In genomic region chr3:37097776-37098175, GRCh38 we compare ENCODE assay signal across 26 cellular contexts.
A peak's percentile ranks its signal among the peaks of the same experiment; 100 is the strongest.
DNase-seq lines count a peak whose midpoint lies in the region; ATAC-seq, FAIRE-seq and TF ChIP-seq lines count a peak whose summit lies in the region.
"Had no signal": no experiment of that assay in that cellular context is flagged by ENCODE, and none has a peak within 500 bp of the region (broad histone marks: within the 10 kb centered on the region; RNA-seq: fewer than 3 reads in every experiment).

No MANE protein-coding gene starts in this region.

- peak overlapping the region; percentile 40 for H2BK5ac ChIP-seq in IMR-90 (ENCODE audit: low read depth, low read length, poor library complexity, severe bottlenecking)

- H3K4me1 Mint-ChIP-seq in stimulated activated effector memory CD8-positive, alpha-beta T cell treated with anti-CD3 and anti-CD28 coated beads, Interleukin-12 subunit alpha, Interleukin-12 subunit beta, amount 100 ng/mL, for 72 hours: no peaks in the 10 kb centered on the region
- H3K4me1 Mint-ChIP-seq: activated CD4-positive, alpha-beta memory T cell treated with anti-CD3 and anti-CD28 coated beads, Interleukin-2, amount 10 ng/mL, durations not matched to agents 7 days and 5 days had no signal

- peak overlapping the region; percentile 3 for H3K27ac Mint-ChIP-seq in stimulated activated effector memory CD8-positive, alpha-beta T cell treated with anti-CD3 and anti-CD28 coated beads, Interleukin-12 subunit alpha, Interleukin-12 subunit beta, amount 100 ng/mL, for 72 hours
- H3K27ac Mint-ChIP-seq: activated CD4-positive, alpha-beta memory T cell treated with anti-CD3 and anti-CD28 coated beads, Interleukin-2, amount 10 ng/mL, durations not matched to agents 7 days and 5 days; dendritic cell treated with granulocyte-macrophage colony-stimulating factor and Interleukin-4, amounts not matched to agents 40 ng/mL and 50 ng/mL, for 4 days had no signal

- no peak overlapping the region for H3K9ac ChIP-seq in HepG2 (ENCODE audit: insufficient read depth, low read depth, low read length)
- H3K9ac ChIP-seq in IMR-90 (ENCODE audit: low read depth, low read length): no peak overlapping the region

- in situ Hi-C loops in HepG2 (cut with HindIII; ENCODE audit: extremely low pct_ligation_motif_present, low pct_unique_long_range_greater_than_20kb): no loop called here
- in situ Hi-C loops in IMR-90 (cut with MboI; ENCODE audit: low sequenced_read_pairs): no loop called here

- no peak for TF ChIP-seq RAD21 in HepG2 (CRISPR knock-in tag; IDR thresholded peaks at IDR 0.05)
- TF ChIP-seq RAD21 in IMR-90 (IDR thresholded peaks at IDR 0.05; ENCODE audit: low read length): no peak

- FAIRE-seq in HepG2 (lab: Jason Lieb, UNC): no peak
- FAIRE-seq: bronchial epithelial cell had no signal

- no peak for TF ChIP-seq POLR2A in right lobe of liver (IDR thresholded peaks at IDR 0.05)
- TF ChIP-seq POLR2A in HepG2 (IDR thresholded peaks at IDR 0.05; ENCODE audit: insufficient read depth in 1 of 2, low read depth in 2 of 2, low read length in 2 of 2): no peak
- TF ChIP-seq POLR2A in IMR-90 (IDR thresholded peaks at IDR 0.05; ENCODE audit: low read depth, low read length): no peak

- H3K4me1 ChIP-seq in right lobe of liver (peaks cover 0 to 27% (median 8%) of the 10 kb centered on the region in 4 donors), HepG2 (ENCODE audit: insufficient read depth, low read length) (peaks cover 19% of the 10 kb centered on the region), IMR-90 (ENCODE audit: control insufficient read depth, insufficient read depth, low read length) (peaks cover 3% of the 10 kb centered on the region; the same call in 1 of the 2 replicates), upper lobe of right lung (peaks cover 7% of the 10 kb centered on the region)

- H3K18ac ChIP-seq in IMR-90 (ENCODE audit: low read depth, low read length): no peak overlapping the region

- no peak overlapping the region for H3K4ac ChIP-seq in IMR-90 (ENCODE audit: low read depth, low read length)

- H3K9me1 ChIP-seq in IMR-90 (ENCODE audit: insufficient read depth, low read length): peaks cover 2% of the 10 kb centered on the region; the same call in 1 of the 2 replicates

- H2AK5ac ChIP-seq in IMR-90 (ENCODE audit: low read depth, low read length): no peak overlapping the region

- no peak for DNase-seq in right lobe of liver
- DNase-seq in HepG2 (ENCODE audit: low spot score): no peak
- no peak for DNase-seq in IMR-90
- DNase-seq in kidney tubule cell (ENCODE audit: low spot score): peak; percentile 46
- no peak for DNase-seq in stimulated activated effector memory CD8-positive, alpha-beta T cell treated with anti-CD3 and anti-CD28 coated beads, Interleukin-12 subunit alpha, Interleukin-12 subunit beta, amount 100 ng/mL, for 72 hours (ENCODE audit: low spot score in 2 of 2)
- no peak for DNase-seq in upper lobe of right lung
- no peak for DNase-seq in SW480 (ENCODE audit: low spot score)
- DNase-seq: 8988T; activated CD4-positive, alpha-beta memory T cell treated with anti-CD3 and anti-CD28 coated beads, Interleukin-2, amount 10 ng/mL, durations not matched to agents 7 days and 5 days; activated gamma-delta T cell; COR-L47; heart left ventricle; mucosa of descending colon; NCI-H1092; NCI-H2029; NCI-H226; NCI-H82; stimulated activated CD4-positive, alpha-beta T cell treated with anti-CD3 and anti-CD28 coated beads, Interleukin-12 subunit alpha, Interleukin-12 subunit beta, amount 100 ng/mL, for 4 hours; stimulated activated CD4-positive, alpha-beta T cell treated with anti-CD3 and anti-CD28 coated beads, Interleukin-4, amount 100 ng/mL, for 4 hours had no signal

- 0 out of 2 replicates have a peak overlapping the region, but pooled peaks have one; percentile 54 for H3K14ac ChIP-seq in IMR-90 (replicated peaks; ENCODE audit: low read depth, low read length)

- no peak overlapping the region for H2BK20ac ChIP-seq in IMR-90 (ENCODE audit: low read depth, low read length)

- H3K27me3 ChIP-seq in right lobe of liver (no peaks in the 10 kb centered on the region), HepG2 (ENCODE audit: control insufficient read depth in 1 of 2, insufficient read depth in 2 of 2, low read length in 2 of 2) (no peaks in the 10 kb centered on the region), IMR-90 (ENCODE audit: control insufficient read depth, insufficient read depth, low read length) (no peaks in the 10 kb centered on the region), upper lobe of right lung (no peaks in the 10 kb centered on the region)
- H3K27me3 ChIP-seq: heart left ventricle had no signal

- peaks cover 28% of the 10 kb centered on the region for H3K36me3 Mint-ChIP-seq in stimulated activated effector memory CD8-positive, alpha-beta T cell treated with anti-CD3 and anti-CD28 coated beads, Interleukin-12 subunit alpha, Interleukin-12 subunit beta, amount 100 ng/mL, for 72 hours

- H4K8ac ChIP-seq in IMR-90 (ENCODE audit: low read depth in 2 of 2, low read length in 2 of 2): no peak overlapping the region; a peak in 1 of 4 replicates

- H3K56ac ChIP-seq in IMR-90 (ENCODE audit: extremely low read depth, insufficient read depth, low read length): no peak overlapping the region

- POLR2A ChIA-PET in HepG2 (lab: Yijun Ruan, JAX) (no interaction called here), IMR-90 (lab: Charles Lee; ENCODE audit: unreplicated experiment) (no interaction called here)

- intact Hi-C loops in right lobe of liver (cut with DNase I): no loop called here
- intact Hi-C loops in HepG2 (cut with micrococcal nuclease; ENCODE audit: unreplicated experiment): no loop called here
- intact Hi-C loops in IMR-90 (cut with micrococcal nuclease): no loop called here
- intact Hi-C loops in upper lobe of right lung (cut with DNase I): no loop called here

- H3K4me2 ChIP-seq in HepG2 (ENCODE audit: low read depth, low read length): no peak overlapping the region
- H3K4me2 ChIP-seq in IMR-90 (ENCODE audit: low read depth, low read length): no peak overlapping the region

- H3K27ac ChIP-seq in right lobe of liver (peak overlapping the region in 2 of 3 donors; percentile 2 to 38), HepG2 (ENCODE audit: extremely low read length, insufficient read depth, low read length) (no peak overlapping the region), IMR-90 (ENCODE audit: insufficient read depth, low read length) (no peak overlapping the region), upper lobe of right lung (no peak overlapping the region)

- no peak overlapping the region for H3K4me3 ChIP-seq in right lobe of liver
- H3K4me3 ChIP-seq in HepG2 (replicated peaks in 1 of 3; ENCODE audit: insufficient read depth in 1 of 3, low read depth in 2 of 3, low read length in 3 of 3): no peak overlapping the region
- no peak overlapping the region for H3K4me3 ChIP-seq in IMR-90 (ENCODE audit: insufficient read depth, low read depth, low read length)
- no peak overlapping the region for H3K4me3 ChIP-seq in upper lobe of right lung
- H3K4me3 ChIP-seq: heart left ventricle, mucosa of descending colon had no signal

- dilution Hi-C loops in IMR-90 (cut with HindIII; ENCODE audit: low sequenced_read_pairs, unreplicated experiment): no loop called here

- peaks cover 17 to 39% of the 10 kb centered on the region in 2 experiments for H3K79me1 ChIP-seq in IMR-90 (ENCODE audit: low read depth in 1 of 2, low read length in 2 of 2)

- H4K5ac ChIP-seq in IMR-90 (ENCODE audit: low read depth, low read length): no peak overlapping the region

- TF ChIP-seq CTCF in right lobe of liver (IDR thresholded peaks at IDR 0.05): no peak
- TF ChIP-seq CTCF in HepG2 (CRISPR knock-in tag; IDR thresholded peaks at IDR 0.05): no peak
- no peak for TF ChIP-seq CTCF in IMR-90 (conservative IDR thresholded peaks at IDR 0.05; ENCODE audit: low read depth, low read length)
- no peak for TF ChIP-seq CTCF in upper lobe of right lung (IDR thresholded peaks at IDR 0.05)

- CTCF ChIA-PET in HepG2 (lab: Yijun Ruan, JAX; ENCODE audit: low intra/inter-chr PET ratio, low total read pairs): no interaction called here
- CTCF ChIA-PET in IMR-90 (lab: Yijun Ruan, JAX): no interaction called here

- no peak overlapping the region; the same call in 1 of the 2 replicates for H3K23ac ChIP-seq in IMR-90 (ENCODE audit: low read depth, low read length)

- H2AFZ ChIP-seq in HepG2 (ENCODE audit: low read length) (no peak overlapping the region), IMR-90 (replicated peaks; ENCODE audit: low read length, poor library complexity) (no peak overlapping the region)

- H2BK15ac ChIP-seq in IMR-90 (ENCODE audit: low read depth, low read length): no peak overlapping the region

- no peaks in the 10 kb centered on the region for H3K79me2 ChIP-seq in HepG2 (ENCODE audit: insufficient read depth, low read length)

- TF ChIP-seq EP300 in HepG2 (IDR thresholded peaks at IDR 0.05; ENCODE audit: low read depth in 2 of 2, low read length in 2 of 2): no peak
- no peak for TF ChIP-seq EP300 in HepG2 (CRISPR knock-in tag; IDR thresholded peaks at IDR 0.05; ENCODE audit: borderline replicate concordance)

- H4K20me1 ChIP-seq in HepG2 (ENCODE audit: insufficient read depth, low read length) (no peaks in the 10 kb centered on the region), IMR-90 (ENCODE audit: insufficient read depth, low read length) (no peaks in the 10 kb centered on the region; the same call in 1 of the 2 replicates)

- BruUV-seq in HepG2 (replicated peaks; lab: Mats Ljungman, UMichigan) (no TSS peak), IMR-90 (replicated peaks; lab: Mats Ljungman, UMichigan) (no TSS peak)

- H3K9me3 ChIP-seq in right lobe of liver (no peaks in the 10 kb centered on the region), HepG2 (ENCODE audit: low read length) (no peaks in the 10 kb centered on the region), IMR-90 (ENCODE audit: control insufficient read depth, insufficient read depth, low read length) (no peaks in the 10 kb centered on the region), upper lobe of right lung (no peaks in the 10 kb centered on the region)
- H3K9me3 ChIP-seq: heart left ventricle, mucosa of descending colon had no signal

- H3K36me3 ChIP-seq in right lobe of liver (peaks cover 0 to 2% (median 0%) of the 10 kb centered on the region in 4 donors), HepG2 (replicated peaks in 1 of 2; ENCODE audit: control insufficient read depth in 1 of 2, insufficient read depth in 2 of 2, low read length in 2 of 2) (0 out of 5 replicates have a peak, but pooled peaks cover 0 to 3% of the 10 kb centered on the region in 2 experiments), IMR-90 (ENCODE audit: control insufficient read depth, insufficient read depth, low read length) (peaks cover 4% of the 10 kb centered on the region; the same call in 1 of the 2 replicates), upper lobe of right lung (peaks cover 5% of the 10 kb centered on the region)

- peak overlapping the region; percentile 8; the same call in 1 of the 2 replicates for H2BK120ac ChIP-seq in IMR-90 (ENCODE audit: low read depth, low read length)

- H2AK9ac ChIP-seq in IMR-90 (replicated peaks; ENCODE audit: low read depth, low read length, poor library complexity): no peak overlapping the region

- H4K91ac ChIP-seq in IMR-90 (ENCODE audit: insufficient read depth, low read depth, low read length): no peak overlapping the region

- ATAC-seq in right lobe of liver: peak; percentile 30 to 59 (median 52)
- no peak for ATAC-seq in HepG2
- no peak for ATAC-seq in IMR-90 (ENCODE audit: low read depth)
- no peak for ATAC-seq in stimulated activated effector memory CD8-positive, alpha-beta T cell treated with anti-CD3 and anti-CD28 coated beads, Interleukin-12 subunit alpha, Interleukin-12 subunit beta, amount 100 ng/mL, for 72 hours
- ATAC-seq in esophagus mucosa: no peak
- ATAC-seq in upper lobe of right lung: no peak
- ATAC-seq: activated CD4-positive, CD25-positive, alpha-beta regulatory T cell treated with anti-CD3 and anti-CD28 coated beads, Interleukin-2, amount 50 U/mL, for 24 hours; HCT116; mucosa of descending colon had no signal

- H3K4me3 Mint-ChIP-seq in stimulated activated effector memory CD8-positive, alpha-beta T cell treated with anti-CD3 and anti-CD28 coated beads, Interleukin-12 subunit alpha, Interleukin-12 subunit beta, amount 100 ng/mL, for 72 hours: no peak overlapping the region
- H3K4me3 Mint-ChIP-seq: activated CD4-positive, alpha-beta memory T cell treated with anti-CD3 and anti-CD28 coated beads, Interleukin-2, amount 10 ng/mL, durations not matched to agents 7 days and 5 days; dendritic cell treated with granulocyte-macrophage colony-stimulating factor and Interleukin-4, amounts not matched to agents 40 ng/mL and 50 ng/mL, for 4 days; neural crest cell; type B pancreatic cell had no signal

- H3K9me3 Mint-ChIP-seq in stimulated activated effector memory CD8-positive, alpha-beta T cell treated with anti-CD3 and anti-CD28 coated beads, Interleukin-12 subunit alpha, Interleukin-12 subunit beta, amount 100 ng/mL, for 72 hours: no peaks in the 10 kb centered on the region
- H3K9me3 Mint-ChIP-seq: activated CD4-positive, alpha-beta memory T cell treated with anti-CD3 and anti-CD28 coated beads, Interleukin-2, amount 10 ng/mL, durations not matched to agents 7 days and 5 days; dendritic cell treated with granulocyte-macrophage colony-stimulating factor and Interleukin-4, amounts not matched to agents 40 ng/mL and 50 ng/mL, for 4 days; neural crest cell; type B pancreatic cell had no signal

Comparison
In these comparisons a context has a peak if more than half of its experiments do, and no peak if none do; other contexts are left out.
1. ATAC-seq: peak in right lobe of liver (4 of 4); none in HepG2 (single experiment), IMR-90 (single experiment), stimulated activated effector memory CD8-positive, alpha-beta T cell treated with anti-CD3 and anti-CD28 coated beads, Interleukin-12 subunit alpha, Interleukin-12 subunit beta, amount 100 ng/mL, for 72 hours (single experiment), esophagus mucosa (single experiment) and upper lobe of right lung (single experiment).
2. H3K27ac ChIP-seq: peak in right lobe of liver (2 of 3); none in HepG2 (single experiment), IMR-90 (single experiment) and upper lobe of right lung (single experiment).